In genomic region chr10:121552746-121553145, GRCh38 we compare ENCODE assay signal across 2 cellular contexts.
TF ChIP-seq lines count a peak whose summit lies in the region.

No MANE protein-coding gene starts in this region.

TF ChIP-seq in GM23338, 12 proteins besides CTCF, POLR2A, EP300 and RAD21 (continued from another document):
- TF ChIP-seq ZNF462 (CRISPR knock-in tag; IDR thresholded peaks at IDR 0.05) (no peak), NANOG (IDR thresholded peaks at IDR 0.05; ENCODE audit: borderline replicate concordance) (no peak), POLR2AphosphoS5 (IDR thresholded peaks at IDR 0.05; ENCODE audit: low read depth) (no peak), ETS1 (IDR thresholded peaks at IDR 0.05) (no peak), ZNF114 (CRISPR knock-in tag; IDR thresholded peaks at IDR 0.05) (no peak), EZH2phosphoT487 (IDR thresholded peaks at IDR 0.05; ENCODE audit: unreplicated experiment) (no peak)
TF ChIP-seq in GM23338: peak in this region for 0.

TF ChIP-seq in SK-N-SH, 30 proteins besides CTCF, POLR2A, EP300 and RAD21 (continued from another document):
- TF ChIP-seq IRF3 (IDR thresholded peaks at IDR 0.05; ENCODE audit: low read depth, low read length) (no peak), ELF1 (IDR thresholded peaks at IDR 0.05) (no peak), TEAD4 (IDR thresholded peaks at IDR 0.05; ENCODE audit: borderline replicate concordance, insufficient read depth) (no peak), CHD2 (IDR thresholded peaks at IDR 0.05; ENCODE audit: low read length, partially characterized antibody) (no peak), TCF12 (IDR thresholded peaks at IDR 0.05) (no peak), PBX3 (IDR thresholded peaks at IDR 0.05) (no peak)
